Comparison of ENCODE assay signal across 8 cellular contexts in the genomic region with DNA sequence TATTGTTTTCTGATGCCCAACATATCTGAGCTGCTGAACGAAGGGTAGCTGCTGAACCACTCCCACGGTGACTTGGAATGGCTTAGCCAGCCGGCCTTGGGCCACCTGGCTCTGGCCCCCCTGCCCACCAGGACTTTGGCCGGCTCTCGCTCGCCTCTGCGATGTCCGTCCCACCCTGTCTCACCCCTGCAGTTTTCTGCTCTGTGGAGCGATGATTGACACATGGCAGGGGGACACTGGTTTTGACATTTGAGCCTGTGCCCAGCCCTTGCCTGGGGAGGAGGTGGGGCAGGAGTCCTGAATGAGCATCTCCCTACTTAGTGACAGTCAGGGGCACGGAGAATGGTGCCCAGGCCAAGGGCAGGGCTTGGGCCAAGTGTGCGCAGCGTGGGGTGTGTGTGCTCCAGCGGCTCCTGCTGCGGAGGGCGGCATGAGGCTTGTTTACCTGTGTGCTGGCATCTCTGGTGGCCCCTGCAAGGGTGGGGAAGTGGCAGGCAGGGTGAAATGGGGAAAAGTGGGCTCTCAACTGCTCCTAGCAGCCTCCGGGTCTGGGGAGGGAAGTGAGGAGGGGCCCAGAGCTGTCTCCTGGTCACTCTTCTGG. TPM values are rescaled to one million over a fixed set of nuclear protein-coding genes. Genes with fewer than 3 reads are reported as not detected.
DNase-seq lines count a peak whose midpoint lies in the region; ATAC-seq, FAIRE-seq and TF ChIP-seq lines count a peak whose summit lies in the region.

No MANE protein-coding gene starts in this region.

- H3K27ac ChIP-seq in HUES6 (ENCODE audit: low read depth, low read length): no peak overlapping the region
- peak overlapping the region; percentile 72 to 82 for H3K27ac ChIP-seq in kidney (ENCODE audit: low read depth in 2 of 2, low read length in 2 of 2)
- H3K27ac ChIP-seq in stomach: peak overlapping the region; percentile 81 to 95 (median 89)

- H3K4me3 Mint-ChIP-seq in activated naive CD8-positive, alpha-beta T cell treated with anti-CD3 and anti-CD28 coated beads, Interleukin-2, amount 50 U/mL, for 24 hours: peak overlapping the region; percentile 29

- H3K4me3 ChIP-seq in HUES6 (ENCODE audit: low read depth, low read length) (peak overlapping the region; percentile 92), kidney (ENCODE audit: low read length in 2 of 2) (peak overlapping the region in 1 of 2 donors; percentile 52), stomach (peak overlapping the region; percentile 50 to 66 (median 62))

- H3K4me1 Mint-ChIP-seq in activated naive CD8-positive, alpha-beta T cell treated with anti-CD3 and anti-CD28 coated beads, Interleukin-2, amount 50 U/mL, for 24 hours: peaks cover 37% of the 10 kb centered on the region

- peaks cover 9% of the 10 kb centered on the region for H3K36me3 Mint-ChIP-seq in activated naive CD8-positive, alpha-beta T cell treated with anti-CD3 and anti-CD28 coated beads, Interleukin-2, amount 50 U/mL, for 24 hours (ENCODE audit: low read depth)

- no peak overlapping the region for H3K27ac Mint-ChIP-seq in activated naive CD8-positive, alpha-beta T cell treated with anti-CD3 and anti-CD28 coated beads, Interleukin-2, amount 50 U/mL, for 24 hours

- H3K27me3 ChIP-seq in HUES6 (ENCODE audit: control insufficient read depth, insufficient read depth, low read length) (peaks cover 4% of the 10 kb centered on the region), stomach (no peaks in the 10 kb centered on the region)

- H3K36me3 ChIP-seq in HUES6 (ENCODE audit: control insufficient read depth, insufficient read depth, low read length) (no peaks in the 10 kb centered on the region), kidney (ENCODE audit: control insufficient read depth in 1 of 2, insufficient read depth in 2 of 2, low read length in 2 of 2) (no peaks in the 10 kb centered on the region), stomach (no peaks in the 10 kb centered on the region)

- TF ChIP-seq EP300 in stomach (IDR thresholded peaks at IDR 0.05): no peak

- H3K9me3 Mint-ChIP-seq in activated naive CD8-positive, alpha-beta T cell treated with anti-CD3 and anti-CD28 coated beads, Interleukin-2, amount 50 U/mL, for 24 hours: peaks cover 4% of the 10 kb centered on the region

- H3K9ac ChIP-seq in HUES6 (ENCODE audit: low read length) (no peak overlapping the region), kidney (ENCODE audit: low read length in 2 of 2) (peak overlapping the region; percentile 44 to 75)

- TF ChIP-seq CTCF in kidney (IDR thresholded peaks at IDR 0.05; ENCODE audit: borderline replicate concordance, extremely low read depth, insufficient read depth) (no peak), stomach (IDR thresholded peaks at IDR 0.05) (no peak)

- H3K9me3 ChIP-seq in HUES6 (ENCODE audit: control insufficient read depth, insufficient read depth, low read depth, low read length): no peaks in the 10 kb centered on the region; the same call in 1 of the 2 replicates
- no peaks in the 10 kb centered on the region for H3K9me3 ChIP-seq in kidney (ENCODE audit: control insufficient read depth in 1 of 2, low read length in 2 of 2)
- H3K9me3 ChIP-seq in stomach: no peaks in the 10 kb centered on the region

- intact Hi-C loops in kidney (cut with DNase I) (no loop called here), stomach (cut with DNase I; ENCODE audit: low total_unique reads) (no loop called here)

- WGBS in stomach, 5 donors: 81 to 89% (median 86%) methylated on average over 13 to 16 of the region's 16 CpGs

- FAIRE-seq in kidney (lab: Jason Lieb, UNC): no peak

- no peak for ATAC-seq in activated naive CD8-positive, alpha-beta T cell treated with anti-CD3 and anti-CD28 coated beads, Interleukin-2, amount 50 U/mL, for 24 hours
- ATAC-seq in GM19463 (IDR thresholded peaks at IDR 0.05; ENCODE audit: unreplicated experiment): no peak
- no peak for ATAC-seq in HG02763 (IDR thresholded peaks at IDR 0.05; ENCODE audit: unreplicated experiment)

- H3K4me1 ChIP-seq in HUES6 (ENCODE audit: control insufficient read depth, insufficient read depth, low read length) (peaks cover 26% of the 10 kb centered on the region), kidney (ENCODE audit: control insufficient read depth in 1 of 2, insufficient read depth in 1 of 2, low read depth in 1 of 2, low read length in 2 of 2) (peaks cover 25 to 27% of the 10 kb centered on the region in 2 donors), stomach (peaks cover 42 to 63% (median 53%) of the 10 kb centered on the region in 4 donors)

- H3K27me3 Mint-ChIP-seq in activated naive CD8-positive, alpha-beta T cell treated with anti-CD3 and anti-CD28 coated beads, Interleukin-2, amount 50 U/mL, for 24 hours: no peaks in the 10 kb centered on the region

- TF ChIP-seq POLR2A in stomach (IDR thresholded peaks at IDR 0.05): no peak

- DNase-seq in activated naive CD8-positive, alpha-beta T cell treated with anti-CD3 and anti-CD28 coated beads, Interleukin-2, amount 50 U/mL, for 24 hours: no peak
- DNase-seq in kidney: no peak
- no peak for DNase-seq in stomach
- no peak for DNase-seq in activated CD8-positive, alpha-beta memory T cell treated with anti-CD3 and anti-CD28 coated beads, Interleukin-2, amount 50 U/mL, for 4 hours
- DNase-seq in GM19238 (ENCODE audit: insufficient read length, low spot score): no peak

RNA-seq across cellular contexts. Expression of a gene that starts 15.7 kb away (rescaled TPM):
- total RNA-seq in kidney: 54.8 TPM
- 192 TPM for polyA plus RNA-seq in kidney (ENCODE audit: insufficient read depth, low read depth, low replicate concordance)
- total RNA-seq in stomach: 10 to 100 TPM; 10.5 to 99.1 (median 14.2) TPM
- polyA plus RNA-seq in stomach: 10 to 100 TPM; 41.7 to 51.0 (median 42.9) TPM

RNA-seq across cellular contexts. Expression of a gene that starts 27.9 kb away (rescaled TPM):
- total RNA-seq in kidney (19.7 TPM), stomach (10 to 100 TPM in 1 of 5 donors, 1 to 10 TPM in 1, not detected in 3; 3.1 to 34.2 TPM)
- polyA plus RNA-seq in kidney (ENCODE audit: insufficient read depth, low read depth, low replicate concordance) (9.0 TPM), stomach (10 to 100 TPM; 19.7 to 32.7 (median 25.5) TPM)
